8 cellular contexts compared by ENCODE assay signal in the genomic region with DNA sequence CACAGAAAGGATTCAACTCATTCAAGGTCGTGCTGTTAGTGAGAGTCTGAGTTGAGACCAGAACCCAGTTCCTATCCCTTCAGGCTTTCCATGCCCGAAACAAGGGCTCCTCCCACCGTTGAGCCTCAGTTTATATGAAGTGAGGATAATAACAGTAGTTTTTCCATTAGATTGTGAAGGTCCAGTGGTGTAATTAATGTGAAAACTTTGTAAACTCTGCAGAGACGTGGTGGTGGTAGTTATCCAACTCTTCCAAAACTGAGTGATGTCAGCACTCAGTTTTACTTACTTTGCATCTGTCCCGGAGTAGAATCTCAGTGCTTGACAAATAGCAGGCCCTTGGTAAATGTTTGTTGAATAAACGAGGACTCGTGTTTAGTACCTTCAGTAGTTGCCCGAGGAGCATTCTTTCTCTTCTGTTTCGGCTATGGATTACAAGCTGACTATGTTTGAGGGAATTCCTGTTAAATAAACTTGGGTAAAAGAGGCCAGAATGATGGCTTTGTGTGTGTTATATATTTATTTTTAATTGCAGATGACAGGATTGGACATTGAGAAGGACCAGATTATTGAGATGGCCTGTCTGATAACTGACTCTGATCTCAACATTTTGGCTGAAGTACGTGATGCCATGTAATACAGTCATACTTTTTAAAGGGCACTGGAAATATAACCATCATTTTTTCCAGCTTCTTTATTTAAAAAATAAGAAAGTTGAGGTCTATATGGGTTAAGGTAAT. TPM values are rescaled to one million over a fixed set of nuclear protein-coding genes. Genes with fewer than 3 reads are reported as not detected.
DNase-seq lines count a peak whose midpoint lies in the region; ATAC-seq and TF ChIP-seq lines count a peak whose summit lies in the region.

No MANE protein-coding gene starts in this region.

- in situ Hi-C loops in KBM-7 (cut with MboI; ENCODE audit: low pct_unique_long_range_greater_than_20kb, low sequenced_read_pairs) = no loop called here

- H3K4me3 ChIP-seq in NB4 (ENCODE audit: low read depth, low read length) = peak overlapping the region; percentile 76

- TF ChIP-seq CTCF in NB4 (IDR thresholded peaks at IDR 0.05; ENCODE audit: low read depth, low read length) = no peak

- ATAC-seq in HG02798 (IDR thresholded peaks at IDR 0.05; ENCODE audit: poor library complexity, unreplicated experiment) (no peak), sciatic nerve (no peak)

- DNase-seq in DMS 273 (lab: John Stamatoyannopoulos, UW; ENCODE audit: unreplicated experiment) (peak; percentile 36), NB4 (ENCODE audit: low read depth) (no peak), dedifferentiated amniotic fluid mesenchymal stem cell (ENCODE audit: extremely low spot score) (peak; percentile 31), midbrain (lab: John Stamatoyannopoulos, UW) (peak; percentile 43), KBM-7 (no peak), sciatic nerve (ENCODE audit: low spot score) (no peak), NCI-H1417 treated with DMSO at 0.1 percent for 48 hours (lab: John Stamatoyannopoulos, UW) (no peak)

- intact Hi-C loops in sciatic nerve (cut with DNase I) = no loop called here

- no peak for TF ChIP-seq POLR2A in NB4 (IDR thresholded peaks at IDR 0.05; ENCODE audit: extremely low read depth, insufficient read length)

RNA-seq across cellular contexts. Expression of a gene that starts 1.0 kb away (rescaled TPM):
- total RNA-seq in sciatic nerve = 80.4 TPM

RNA-seq across cellular contexts. Expression of a gene that starts 39.8 kb away (rescaled TPM):
- total RNA-seq in sciatic nerve = 30.9 TPM

RNA-seq across cellular contexts. Expression of a gene that starts 40.0 kb away (rescaled TPM):
- total RNA-seq in sciatic nerve = 8.5 TPM

Comparison
In these comparisons a context has a peak if more than half of its experiments do, and no peak if none do; other contexts are left out.
1. DNase-seq: peak in DMS 273 (single experiment), dedifferentiated amniotic fluid mesenchymal stem cell (single experiment) and midbrain (single experiment); none in NB4 (single experiment), KBM-7 (single experiment), sciatic nerve (single experiment) and NCI-H1417 treated with DMSO at 0.1 percent for 48 hours (single experiment).